ENCODE assay signal across 9 cellular contexts in genomic region chr10:11165591-11166543, GRCh38.
DNase-seq lines count a peak whose midpoint lies in the region; FAIRE-seq and TF ChIP-seq lines count a peak whose summit lies in the region.
"Had no signal": no experiment of that assay in that cellular context is flagged by ENCODE, and none has a peak within 500 bp of the region (broad histone marks: within the 10 kb centered on the region; RNA-seq: fewer than 3 reads in every experiment).

No MANE protein-coding gene starts in this region.

- peak; percentile 54 for DNase-seq in GM12891 (ENCODE audit: insufficient read length, low spot score)
- no peak for DNase-seq in HFF-Myc (ENCODE audit: extremely low read depth, low read depth)
- DNase-seq in MV-4-11 (lab: John Stamatoyannopoulos, UW): peak; percentile 75
- peak; percentile 54 for DNase-seq in activated T-cell treated with anti-CD3 and anti-CD28 coated beads for 48 hours (ENCODE audit: low read depth)
- DNase-seq in fibroblast of the aortic adventitia (ENCODE audit: low read depth): peak; percentile 42
- no peak for DNase-seq in NCI-H146 treated with DMSO at 0.1 percent for 48 hours (lab: John Stamatoyannopoulos, UW; ENCODE audit: unreplicated experiment)
- DNase-seq in pons (ENCODE audit: low spot score): no peak

- peaks cover 42 to 78% of the 10 kb centered on the region in 2 experiments for H3K4me1 ChIP-seq in neutrophil (ENCODE audit: control insufficient read depth in 1 of 2, insufficient read depth in 1 of 2, low read depth in 1 of 2, low read length in 1 of 2)

- FAIRE-seq in GM12891 (lab: Jason Lieb, UNC): no peak
- FAIRE-seq: islet of Langerhans had no signal

- H3K27ac ChIP-seq in neutrophil: peak overlapping the region; percentile 96

- no peaks in the 10 kb centered on the region for H3K27me3 ChIP-seq in neutrophil

- no peaks in the 10 kb centered on the region for H3K9me3 ChIP-seq in neutrophil

- TF ChIP-seq CTCF in HFF-Myc (IDR thresholded peaks at IDR 0.05; ENCODE audit: low read depth, low read length, missing control alignments) (peak; percentile 52), fibroblast of the aortic adventitia (IDR thresholded peaks at IDR 0.05; ENCODE audit: insufficient read depth, low read length) (peak; percentile 58), neutrophil (IDR thresholded peaks at IDR 0.05) (peak; percentile 84)

- H3K4me3 ChIP-seq in HFF-Myc (replicated peaks; ENCODE audit: low read depth, low read length): peak overlapping the region; percentile 71
- H3K4me3 ChIP-seq in fibroblast of the aortic adventitia (ENCODE audit: low read depth, low read length): peak overlapping the region; percentile 70
- peak overlapping the region; percentile 93 to 97 for H3K4me3 ChIP-seq in neutrophil (ENCODE audit: low read depth in 1 of 2, low read length in 1 of 2)

- 0 out of 2 replicates have a peak, but pooled peaks have one; percentile 25 for TF ChIP-seq POLR2A in GM12891 (IDR thresholded peaks at IDR 0.05; ENCODE audit: low read depth, low read length)

- H3K36me3 ChIP-seq in neutrophil: peaks cover 13% of the 10 kb centered on the region

TF ChIP-seq in GM12891, 5 proteins besides CTCF, POLR2A, EP300 and RAD21:
- TF ChIP-seq POLR2AphosphoS5 (IDR thresholded peaks at IDR 0.05; ENCODE audit: low read depth, low read length) (no peak; the same call in 1 of the 2 replicates), PAX5 (IDR thresholded peaks at IDR 0.05; ENCODE audit: insufficient read depth, low read length, severe bottlenecking) (no peak), TAF1 (IDR thresholded peaks at IDR 0.05; ENCODE audit: low read depth, low read length) (peak; percentile 64; the same call in 1 of the 2 replicates), SPI1 (IDR thresholded peaks at IDR 0.05; ENCODE audit: low read depth, low read length) (no peak), POU2F2 (IDR thresholded peaks at IDR 0.05; ENCODE audit: low read depth, low read length) (0 out of 2 replicates have a peak, but pooled peaks have one; percentile 63)
TF ChIP-seq in GM12891: peak in this region for 2.

Comparison
In these comparisons a context has a peak if more than half of its experiments do, and no peak if none do; other contexts are left out.
1. DNase-seq: peak in GM12891 (single experiment), MV-4-11 (single experiment), activated T-cell treated with anti-CD3 and anti-CD28 coated beads for 48 hours (single experiment) and fibroblast of the aortic adventitia (single experiment); none in HFF-Myc (single experiment), NCI-H146 treated with DMSO at 0.1 percent for 48 hours (single experiment) and pons (single experiment).
2. Peak in every context shown above with its lines, with median percentiles within 50 percentile points of each other: H3K4me3 ChIP-seq and CTCF ChIP-seq.